In genomic region chr3:171459130-171459941, GRCh38 we compare ENCODE assay signal across 8 cellular contexts. TPM values are rescaled to one million over a fixed set of nuclear protein-coding genes. Genes with fewer than 3 reads are reported as not detected.
DNase-seq lines count a peak whose midpoint lies in the region; ATAC-seq and TF ChIP-seq lines count a peak whose summit lies in the region.

No MANE protein-coding gene starts in this region.

- H3K23ac ChIP-seq in trophoblast cell (ENCODE audit: low read length), result no peak overlapping the region

- H3K36me3 Mint-ChIP-seq in activated naive CD4-positive, alpha-beta T cell treated with anti-CD3 and anti-CD28 coated beads, Interleukin-2, amount 50 U/mL, for 72 hours, result peaks cover 12 to 15% of the 10 kb centered on the region in 2 donors

- no peak overlapping the region for H4K8ac ChIP-seq in trophoblast cell (ENCODE audit: low read depth, low read length)

- no peak overlapping the region for H2BK5ac ChIP-seq in trophoblast cell (ENCODE audit: low read depth, low read length, poor library complexity)

- H3K27me3 ChIP-seq in HAP-1 (ENCODE audit: low read depth), result no peaks in the 10 kb centered on the region
- peaks cover 0 to 11% (median 0%) of the 10 kb centered on the region in 9 donors for H3K27me3 ChIP-seq in heart left ventricle
- peaks cover 7% of the 10 kb centered on the region for H3K27me3 ChIP-seq in trophoblast cell (ENCODE audit: insufficient read depth, low read length)

- H3K4me2 ChIP-seq in trophoblast cell (ENCODE audit: low read length), result peak overlapping the region; percentile 97

- H3K4me3 ChIP-seq in HAP-1 (peak overlapping the region; percentile 78), heart left ventricle (peak overlapping the region; percentile 62 to 83 (median 76)), trophoblast cell (ENCODE audit: low read depth, low read length) (peak overlapping the region; percentile 56)

- TF ChIP-seq CTCF in heart left ventricle (IDR thresholded peaks at IDR 0.05), result no peak

- no peak overlapping the region for H4K12ac ChIP-seq in trophoblast cell (ENCODE audit: low read depth, low read length)

- 0 to 1% (median 1%) methylated on average over 23 to 36 of the region's 36 CpGs for whole genome bisulfite sequencing in heart left ventricle, 4 donors
- WGBS in trophoblast cell (ENCODE audit: extremely low coverage, insufficient coverage, insufficient read length), result no CpG with 5 or more reads among the region's 36 CpGs

- intact Hi-C loops in heart left ventricle (cut with DNase I), result loop anchor here (5.0 to 10.0 kb wide), 12 partner anchors 42 to 282 kb away; no protein-coding TSS in a partner anchor

- H3K4ac ChIP-seq in trophoblast cell (ENCODE audit: low read depth, low read length), result no peak overlapping the region

- H2BK120ac ChIP-seq in trophoblast cell (ENCODE audit: insufficient read depth, low read length, poor library complexity), result no peak overlapping the region

- peak; percentile 35 for DNase-seq in ACHN
- DNase-seq in HAP-1 (ENCODE audit: low spot score in 2 of 2), result peak in 1 of 2 experiments; percentile 55
- DNase-seq in RPMI8226, result peak; percentile 40
- DNase-seq in activated naive CD4-positive, alpha-beta T cell treated with anti-CD3 and anti-CD28 coated beads, Interleukin-2, amount 50 U/mL, for 72 hours (ENCODE audit: low spot score in 2 of 2), result peak; percentile 46 to 58
- peak; percentile 42 to 66 (median 50) for DNase-seq in heart left ventricle
- peak in 1 of 2 donors; percentile 14 for DNase-seq in trophoblast cell
- no peak for DNase-seq in NCI-H345 treated with DMSO at 0.1 percent for 48 hours (lab: John Stamatoyannopoulos, UW; ENCODE audit: unreplicated experiment)
- DNase-seq in NCI-H226, result no peak

- no peak overlapping the region for H2AFZ ChIP-seq in trophoblast cell (ENCODE audit: insufficient read depth, low read length, poor library complexity)

- no peaks in the 10 kb centered on the region for H3K36me3 ChIP-seq in HAP-1 (replicated peaks)
- no peaks in the 10 kb centered on the region for H3K36me3 ChIP-seq in heart left ventricle
- no peaks in the 10 kb centered on the region for H3K36me3 ChIP-seq in trophoblast cell (ENCODE audit: control insufficient read depth in 1 of 2, insufficient read depth in 2 of 2, low read length in 2 of 2)

- H3K79me1 ChIP-seq in trophoblast cell (ENCODE audit: low read length), result no peaks in the 10 kb centered on the region

- H2AK5ac ChIP-seq in trophoblast cell (ENCODE audit: low read length), result no peak overlapping the region

- no peaks in the 10 kb centered on the region for H3K79me2 ChIP-seq in trophoblast cell (ENCODE audit: control insufficient read depth, insufficient read depth, low read length, poor library complexity)

- peaks cover 30% of the 10 kb centered on the region for H3K4me1 ChIP-seq in HAP-1
- H3K4me1 ChIP-seq in heart left ventricle, result peaks cover 0 to 59% (median 14%) of the 10 kb centered on the region in 12 donors
- H3K4me1 ChIP-seq in trophoblast cell (ENCODE audit: control insufficient read depth in 1 of 2, insufficient read depth in 2 of 2, low read length in 2 of 2), result peaks cover 6 to 13% of the 10 kb centered on the region in 2 experiments

- peak overlapping the region; percentile 84 to 93 for H3K27ac Mint-ChIP-seq in activated naive CD4-positive, alpha-beta T cell treated with anti-CD3 and anti-CD28 coated beads, Interleukin-2, amount 50 U/mL, for 72 hours

- H3K14ac ChIP-seq in trophoblast cell (ENCODE audit: low read length), result no peak overlapping the region

- ATAC-seq in activated naive CD4-positive, alpha-beta T cell treated with anti-CD3 and anti-CD28 coated beads, Interleukin-2, amount 50 U/mL, for 72 hours, result peak; percentile 7 to 21
- ATAC-seq in heart left ventricle, result peak in 3 of 4 donors; percentile 33 to 37 (median 33)

- peak overlapping the region; percentile 59 to 92 (median 84) for H3K27ac ChIP-seq in heart left ventricle
- no peak overlapping the region for H3K27ac ChIP-seq in trophoblast cell (ENCODE audit: low read depth, low read length)

- in situ Hi-C loops in ACHN (cut with HindIII; ENCODE audit: low pct_ligation_motif_present, low pct_unique_long_range_greater_than_20kb, low sequenced_read_pairs) (no loop called here), HAP-1 (cut with MboI; ENCODE audit: low sequenced_read_pairs) (no loop called here)

- no peak overlapping the region for H4K91ac ChIP-seq in trophoblast cell (ENCODE audit: low read depth, low read length)

- no peak overlapping the region for H3K18ac ChIP-seq in trophoblast cell (ENCODE audit: low read length)

- H2BK12ac ChIP-seq in trophoblast cell (ENCODE audit: low read length), result no peak overlapping the region

- H3K9me3 ChIP-seq in HAP-1 (no peaks in the 10 kb centered on the region), heart left ventricle (no peaks in the 10 kb centered on the region), trophoblast cell (ENCODE audit: insufficient read depth, low read depth, low read length) (no peaks in the 10 kb centered on the region)

- TF ChIP-seq POLR2A in heart left ventricle (IDR thresholded peaks at IDR 0.05), result no peak

- no peaks in the 10 kb centered on the region for H3K9me3 Mint-ChIP-seq in activated naive CD4-positive, alpha-beta T cell treated with anti-CD3 and anti-CD28 coated beads, Interleukin-2, amount 50 U/mL, for 72 hours

- no peak overlapping the region for H3K9ac ChIP-seq in trophoblast cell (ENCODE audit: low read length)

RNA-seq across cellular contexts. Expression of gene TNIK, which starts 0.9 kb away (rescaled TPM):
- total RNA-seq in activated naive CD4-positive, alpha-beta T cell treated with anti-CD3 and anti-CD28 coated beads, Interleukin-2, amount 50 U/mL, for 72 hours, result 10 to 100 TPM; 31.7 to 37.9 TPM
- total RNA-seq in heart left ventricle, result 10 to 100 TPM; 12.3 to 51.6 (median 32.4) TPM
- polyA plus RNA-seq in heart left ventricle, result 10 to 100 TPM; 12.5 to 19.2 TPM
- 0.75 and 0.96 TPM in 2 replicates for polyA plus RNA-seq in trophoblast cell (2013)

Comparison
In these comparisons a context has a peak if more than half of its experiments do, and no peak if none do; other contexts are left out.
1. DNase-seq: peak in ACHN (single experiment), RPMI8226 (single experiment), activated naive CD4-positive, alpha-beta T cell treated with anti-CD3 and anti-CD28 coated beads, Interleukin-2, amount 50 U/mL, for 72 hours (2 of 2) and heart left ventricle (5 of 5); none in NCI-H345 treated with DMSO at 0.1 percent for 48 hours (single experiment) and NCI-H226 (single experiment).
2. Peak in every context shown above with its lines, with median percentiles within 50 percentile points of each other: H3K4me3 ChIP-seq.